15 cellular contexts compared by ENCODE assay signal in genomic region chr4:141417387-141417786, GRCh38.
"Had no signal": no experiment of that assay in that cellular context is flagged by ENCODE, and none has a peak within 500 bp of the region (broad histone marks: within the 10 kb centered on the region; RNA-seq: fewer than 3 reads in every experiment).

No MANE protein-coding gene starts in this region.

- H3K36me3 ChIP-seq: gastrocnemius medialis, ovary, thoracic aorta had no signal

- H3K4me1 Mint-ChIP-seq: endodermal cell; stimulated activated naive CD8-positive, alpha-beta T cell treated with anti-CD3 and anti-CD28 coated beads, Interleukin-15, amount 100 ng/mL, for 72 hours; T-cell; WTC11 had no signal

- H3K4me3 Mint-ChIP-seq: activated T-helper 1 cell treated with anti-CD3 and anti-CD28 coated beads, Interleukin-12 subunit alpha, Interleukin-12 subunit beta, Interleukin-2, Interleukin-4 antibody, amounts not matched to agents 30 ng/mL and 10 ng/mL and 1 ng/mL, durations not matched to agents 14 hours and 24 hours and 36 hours; endodermal cell; nephron progenitor cell; stimulated activated naive CD8-positive, alpha-beta T cell treated with anti-CD3 and anti-CD28 coated beads, Interleukin-15, amount 100 ng/mL, for 72 hours; T-cell; WTC11 had no signal

- H3K4me3 ChIP-seq: gastrocnemius medialis, ovary, thoracic aorta had no signal

- DNase-seq: activated CD4-positive, alpha-beta T cell treated with anti-CD3 and anti-CD28 coated beads for 48 hours; activated naive CD4-positive, alpha-beta T cell; endodermal cell; erythroblast; gastrocnemius medialis; kidney; ovary; stimulated activated CD4-positive, alpha-beta T cell treated with anti-CD3 and anti-CD28 coated beads, Interleukin-15, amount 100 ng/mL, for 24 hours; stimulated activated CD4-positive, alpha-beta T cell treated with anti-CD3 and anti-CD28 coated beads, Interleukin-4, amount 100 ng/mL, for 24 hours; stimulated activated naive CD8-positive, alpha-beta T cell treated with anti-CD3 and anti-CD28 coated beads, Interleukin-15, amount 100 ng/mL, for 72 hours; T-cell had no signal

- H3K27me3 Mint-ChIP-seq: stimulated activated naive CD8-positive, alpha-beta T cell treated with anti-CD3 and anti-CD28 coated beads, Interleukin-15, amount 100 ng/mL, for 72 hours had no signal

- H3K9me3 ChIP-seq: ovary, thoracic aorta had no signal

- H3K4me1 ChIP-seq: gastrocnemius medialis had no signal

- H3K36me3 Mint-ChIP-seq: T-cell, WTC11 had no signal

- H3K27ac Mint-ChIP-seq: activated T-helper 1 cell treated with anti-CD3 and anti-CD28 coated beads, Interleukin-12 subunit alpha, Interleukin-12 subunit beta, Interleukin-2, Interleukin-4 antibody, amounts not matched to agents 30 ng/mL and 10 ng/mL and 1 ng/mL, durations not matched to agents 14 hours and 24 hours and 36 hours; endodermal cell; nephron progenitor cell; stimulated activated naive CD8-positive, alpha-beta T cell treated with anti-CD3 and anti-CD28 coated beads, Interleukin-15, amount 100 ng/mL, for 72 hours; T-cell; WTC11 had no signal

- H3K27me3 ChIP-seq: gastrocnemius medialis, ovary had no signal

- H3K9me3 Mint-ChIP-seq: activated T-helper 1 cell treated with anti-CD3 and anti-CD28 coated beads, Interleukin-12 subunit alpha, Interleukin-12 subunit beta, Interleukin-2, Interleukin-4 antibody, amounts not matched to agents 30 ng/mL and 10 ng/mL and 1 ng/mL, durations not matched to agents 14 hours and 24 hours and 36 hours; endodermal cell; WTC11 had no signal

- H3K27ac ChIP-seq: gastrocnemius medialis, ovary, thoracic aorta had no signal

- ATAC-seq: gastrocnemius medialis; stimulated activated naive CD8-positive, alpha-beta T cell treated with anti-CD3 and anti-CD28 coated beads, Interleukin-15, amount 100 ng/mL, for 72 hours; T-cell had no signal
